ENCODE assay signal across 13 cellular contexts in the genomic region with DNA sequence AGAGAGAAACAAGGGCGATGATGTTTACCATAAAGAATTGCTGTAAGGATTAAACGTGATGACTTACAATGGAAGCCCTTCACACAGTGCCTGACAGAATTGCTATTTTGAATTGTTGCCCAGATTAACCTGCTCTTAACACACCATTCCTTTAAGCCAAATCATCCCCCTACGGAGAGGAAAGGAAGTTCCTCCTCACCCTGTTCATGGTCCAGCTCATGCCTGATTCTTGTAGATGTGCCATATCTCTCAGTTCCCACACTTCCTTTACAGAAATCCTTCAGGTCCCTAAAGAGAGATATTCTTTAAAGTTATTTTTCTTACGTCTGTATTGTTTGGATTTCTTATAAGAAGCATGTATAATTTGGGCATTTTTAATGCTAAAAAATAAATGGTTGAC.
DNase-seq lines count a peak whose midpoint lies in the region; ATAC-seq and TF ChIP-seq lines count a peak whose summit lies in the region.
"Had no signal": no experiment of that assay in that cellular context is flagged by ENCODE, and none has a peak within 500 bp of the region (broad histone marks: within the 10 kb centered on the region; RNA-seq: fewer than 3 reads in every experiment).

No MANE protein-coding gene starts in this region.

- H3K27me3 Mint-ChIP-seq in activated naive CD8-positive, alpha-beta T cell treated with anti-CD3 and anti-CD28 coated beads for 36 hours = no peaks in the 10 kb centered on the region
- H3K27me3 Mint-ChIP-seq: activated T-helper 17 cell treated with anti-CD3 and anti-CD28 coated beads, Interleukin-2, amount 50 U/mL, for 72 hours; stimulated activated naive CD8-positive, alpha-beta T cell treated with anti-CD3 and anti-CD28 coated beads, Interleukin-15, Interleukin-2, amounts not matched to agents 100 ng/mL and 50 ng/mL, for 24 hours had no signal

- no peak overlapping the region for H3K4me3 Mint-ChIP-seq in activated naive CD8-positive, alpha-beta T cell treated with anti-CD3 and anti-CD28 coated beads for 36 hours
- H3K4me3 Mint-ChIP-seq: activated T-helper 17 cell treated with anti-CD3 and anti-CD28 coated beads, Interleukin-2, amount 50 U/mL, for 72 hours; stimulated activated naive CD8-positive, alpha-beta T cell treated with anti-CD3 and anti-CD28 coated beads, Interleukin-15, Interleukin-2, amounts not matched to agents 100 ng/mL and 50 ng/mL, for 24 hours had no signal

- peaks cover 4% of the 10 kb centered on the region for H3K36me3 Mint-ChIP-seq in activated naive CD8-positive, alpha-beta T cell treated with anti-CD3 and anti-CD28 coated beads for 36 hours

- no peak overlapping the region for H3K4me3 ChIP-seq in fibroblast of pulmonary artery (replicated peaks; ENCODE audit: low read depth, low read length)
- H3K4me3 ChIP-seq: SK-N-MC had no signal

- no peak for ATAC-seq in HG03039 (IDR thresholded peaks at IDR 0.05; ENCODE audit: unreplicated experiment)
- ATAC-seq in GM18498 (IDR thresholded peaks at IDR 0.05; ENCODE audit: unreplicated experiment) = no peak
- no peak for ATAC-seq in GM21390 (IDR thresholded peaks at IDR 0.05; ENCODE audit: unreplicated experiment)
- ATAC-seq: activated T-helper 17 cell treated with anti-CD3 and anti-CD28 coated beads, Interleukin-2, amount 50 U/mL, for 72 hours had no signal

- in situ Hi-C loops in G401 (cut with HindIII; ENCODE audit: low sequenced_read_pairs) = no loop called here

- H3K27ac Mint-ChIP-seq in activated naive CD8-positive, alpha-beta T cell treated with anti-CD3 and anti-CD28 coated beads for 36 hours = no peak overlapping the region
- H3K27ac Mint-ChIP-seq: activated T-helper 17 cell treated with anti-CD3 and anti-CD28 coated beads, Interleukin-2, amount 50 U/mL, for 72 hours; stimulated activated naive CD8-positive, alpha-beta T cell treated with anti-CD3 and anti-CD28 coated beads, Interleukin-15, Interleukin-2, amounts not matched to agents 100 ng/mL and 50 ng/mL, for 24 hours had no signal

- H3K9me3 Mint-ChIP-seq in activated naive CD8-positive, alpha-beta T cell treated with anti-CD3 and anti-CD28 coated beads for 36 hours = no peaks in the 10 kb centered on the region
- H3K9me3 Mint-ChIP-seq: activated T-helper 17 cell treated with anti-CD3 and anti-CD28 coated beads, Interleukin-2, amount 50 U/mL, for 72 hours; stimulated activated naive CD8-positive, alpha-beta T cell treated with anti-CD3 and anti-CD28 coated beads, Interleukin-15, Interleukin-2, amounts not matched to agents 100 ng/mL and 50 ng/mL, for 24 hours had no signal

- no peak for TF ChIP-seq CTCF in fibroblast of pulmonary artery (IDR thresholded peaks at IDR 0.05; ENCODE audit: low read length, missing control alignments)

- H3K4me1 Mint-ChIP-seq in activated naive CD8-positive, alpha-beta T cell treated with anti-CD3 and anti-CD28 coated beads for 36 hours = no peaks in the 10 kb centered on the region
- H3K4me1 Mint-ChIP-seq: activated T-helper 17 cell treated with anti-CD3 and anti-CD28 coated beads, Interleukin-2, amount 50 U/mL, for 72 hours had no signal

- DNase-seq in G401 (ENCODE audit: low spot score) (peak; percentile 49), amniotic epithelial cell (ENCODE audit: low read depth) (peak; percentile 73), fibroblast of pulmonary artery (ENCODE audit: low read depth) (peak; percentile 82), pulmonary artery endothelial cell (ENCODE audit: low read depth, low spot score) (peak; percentile 92)
- no peak for DNase-seq in activated naive CD8-positive, alpha-beta T cell treated with anti-CD3 and anti-CD28 coated beads for 36 hours
- DNase-seq: activated CD4-positive, alpha-beta T cell treated with anti-CD3 and anti-CD28 coated beads for 4 hours; stimulated activated CD4-positive, alpha-beta T cell treated with anti-CD3 and anti-CD28 coated beads, Interleukin-4, amount 100 ng/mL, for 24 hours had no signal
